Comparison of ENCODE assay signal across 19 cellular contexts in genomic region chr6:78639505-78640110, GRCh38.
DNase-seq lines count a peak whose midpoint lies in the region; ATAC-seq, FAIRE-seq and TF ChIP-seq lines count a peak whose summit lies in the region.
"Had no signal": no experiment of that assay in that cellular context is flagged by ENCODE, and none has a peak within 500 bp of the region (broad histone marks: within the 10 kb centered on the region; RNA-seq: fewer than 3 reads in every experiment).

No MANE protein-coding gene starts in this region.

- no peaks in the 10 kb centered on the region for H3K36me3 ChIP-seq in PC-3 (ENCODE audit: low read depth, low read length)
- no peaks in the 10 kb centered on the region for H3K36me3 ChIP-seq in hepatocyte (replicated peaks; ENCODE audit: insufficient read depth, low read depth)
- H3K36me3 ChIP-seq in pancreas, result no peaks in the 10 kb centered on the region
- H3K36me3 ChIP-seq: BLaER1 had no signal

- BruUV-seq in PC-3 (replicated peaks; lab: Mats Ljungman, UMichigan), result no TSS peak

- no peaks in the 10 kb centered on the region for H3K27me3 Mint-ChIP-seq in activated T-helper 1 cell treated with anti-CD3 and anti-CD28 coated beads, Interleukin-12 subunit alpha, Interleukin-12 subunit beta, Interleukin-2, Interleukin-4 antibody, amounts not matched to agents 30 ng/mL and 10 ng/mL and 1 ng/mL, durations not matched to agents 14 hours and 24 hours and 36 hours (ENCODE audit: insufficient read depth)
- H3K27me3 Mint-ChIP-seq: CD8-positive, alpha-beta memory T cell; IgD-negative memory B cell had no signal

- H3K4me1 Mint-ChIP-seq in activated T-helper 1 cell treated with anti-CD3 and anti-CD28 coated beads, Interleukin-12 subunit alpha, Interleukin-12 subunit beta, Interleukin-2, Interleukin-4 antibody, amounts not matched to agents 30 ng/mL and 10 ng/mL and 1 ng/mL, durations not matched to agents 14 hours and 24 hours and 36 hours (ENCODE audit: low read depth), result no peaks in the 10 kb centered on the region
- H3K4me1 Mint-ChIP-seq: CD8-positive, alpha-beta memory T cell; H9; IgD-negative memory B cell had no signal

- intact Hi-C loops in PC-3 (cut with micrococcal nuclease) (no loop called here), pancreas (cut with DNase I) (no loop called here)
- intact Hi-C loops in activated T-helper 1 cell treated with anti-CD3 and anti-CD28 coated beads, Interleukin-12 subunit alpha, Interleukin-12 subunit beta, Interleukin-2, Interleukin-4 antibody, amounts not matched to agents 30 ng/mL and 10 ng/mL and 1 ng/mL, durations not matched to agents 14 hours and 24 hours and 36 hours (cut with micrococcal nuclease), result no loop called here

- H3K9me3 ChIP-seq in PC-3 (ENCODE audit: low read length) (no peaks in the 10 kb centered on the region), hepatocyte (ENCODE audit: low read depth) (no peaks in the 10 kb centered on the region), pancreas (no peaks in the 10 kb centered on the region)
- H3K9me3 ChIP-seq: BLaER1, Caco-2 had no signal

- no peak for DNase-seq in PC-3
- DNase-seq in hepatocyte (ENCODE audit: low spot score), result no peak
- no peak for DNase-seq in pancreas
- DNase-seq in NCI-H748 (lab: John Stamatoyannopoulos, UW; ENCODE audit: unreplicated experiment), result no peak
- no peak for DNase-seq in activated T-helper 1 cell treated with anti-CD3 and anti-CD28 coated beads, Interleukin-12 subunit alpha, Interleukin-12 subunit beta, Interleukin-2, Interleukin-4 antibody, amounts not matched to agents 30 ng/mL and 10 ng/mL and 1 ng/mL, durations not matched to agents 14 hours and 24 hours and 36 hours (ENCODE audit: low spot score)
- DNase-seq: 8988T; AML-193; Caco-2; CD8-positive, alpha-beta memory T cell; DMS53; GOT3; H9 had no signal

- H3K36me3 Mint-ChIP-seq in activated T-helper 1 cell treated with anti-CD3 and anti-CD28 coated beads, Interleukin-12 subunit alpha, Interleukin-12 subunit beta, Interleukin-2, Interleukin-4 antibody, amounts not matched to agents 30 ng/mL and 10 ng/mL and 1 ng/mL, durations not matched to agents 14 hours and 24 hours and 36 hours (ENCODE audit: low read depth), result no peaks in the 10 kb centered on the region
- H3K36me3 Mint-ChIP-seq: CD8-positive, alpha-beta memory T cell; IgD-negative memory B cell had no signal

- no peaks in the 10 kb centered on the region for H3K4me1 ChIP-seq in PC-3 (ENCODE audit: insufficient read depth, low read length)
- H3K4me1 ChIP-seq in hepatocyte (ENCODE audit: insufficient read depth), result peaks cover 3% of the 10 kb centered on the region
- H3K4me1 ChIP-seq in pancreas, result no peaks in the 10 kb centered on the region
- H3K4me1 ChIP-seq: BLaER1, Caco-2 had no signal

- H3K27ac Mint-ChIP-seq in activated T-helper 1 cell treated with anti-CD3 and anti-CD28 coated beads, Interleukin-12 subunit alpha, Interleukin-12 subunit beta, Interleukin-2, Interleukin-4 antibody, amounts not matched to agents 30 ng/mL and 10 ng/mL and 1 ng/mL, durations not matched to agents 14 hours and 24 hours and 36 hours, result no peak overlapping the region
- H3K27ac Mint-ChIP-seq: CD8-positive, alpha-beta memory T cell; H9; IgD-negative memory B cell had no signal

- H3K9me3 Mint-ChIP-seq in activated T-helper 1 cell treated with anti-CD3 and anti-CD28 coated beads, Interleukin-12 subunit alpha, Interleukin-12 subunit beta, Interleukin-2, Interleukin-4 antibody, amounts not matched to agents 30 ng/mL and 10 ng/mL and 1 ng/mL, durations not matched to agents 14 hours and 24 hours and 36 hours, result peaks cover 9% of the 10 kb centered on the region

- FAIRE-seq in pancreas (lab: Jason Lieb, UNC), result peak; percentile 49
- FAIRE-seq: GM12878, GM18507 had no signal

- no peaks in the 10 kb centered on the region for H3K9me2 ChIP-seq in PC-3 (replicated peaks; ENCODE audit: low read length)
- no peaks in the 10 kb centered on the region for H3K9me2 ChIP-seq in hepatocyte (replicated peaks; ENCODE audit: insufficient read depth)

- no peak overlapping the region for H3K4me3 Mint-ChIP-seq in activated T-helper 1 cell treated with anti-CD3 and anti-CD28 coated beads, Interleukin-12 subunit alpha, Interleukin-12 subunit beta, Interleukin-2, Interleukin-4 antibody, amounts not matched to agents 30 ng/mL and 10 ng/mL and 1 ng/mL, durations not matched to agents 14 hours and 24 hours and 36 hours
- H3K4me3 Mint-ChIP-seq: CD8-positive, alpha-beta memory T cell; H9; IgD-negative memory B cell had no signal

- ATAC-seq in PC-3, result peak; percentile 48
- ATAC-seq in pancreas, result no peak
- ATAC-seq in HG03039 (IDR thresholded peaks at IDR 0.05; ENCODE audit: unreplicated experiment), result no peak
- ATAC-seq in GM21717 (IDR thresholded peaks at IDR 0.05; ENCODE audit: unreplicated experiment), result no peak
- ATAC-seq: GM12878 had no signal

- H3K9ac ChIP-seq in PC-3 (ENCODE audit: low read length), result no peak overlapping the region
- H3K9ac ChIP-seq: BLaER1 had no signal

- H3F3A ChIP-seq in PC-3 (ENCODE audit: low read length, unreplicated experiment), result no peaks in the 10 kb centered on the region

- H3K27ac ChIP-seq in 22Rv1, result peak overlapping the region; percentile 79
- no peak overlapping the region for H3K27ac ChIP-seq in PC-3 (ENCODE audit: low read length)
- no peak overlapping the region for H3K27ac ChIP-seq in hepatocyte
- H3K27ac ChIP-seq in pancreas, result no peak overlapping the region
- H3K27ac ChIP-seq: BLaER1 had no signal

- H2AFZ ChIP-seq in PC-3 (ENCODE audit: low read length) (no peak overlapping the region), hepatocyte (no peak overlapping the region)

- no peak for TF ChIP-seq CTCF in 22Rv1 (IDR thresholded peaks at IDR 0.05)
- no peak for TF ChIP-seq CTCF in PC-3 (conservative IDR thresholded peaks at IDR 0.05; ENCODE audit: low read depth, low read length)
- TF ChIP-seq CTCF in hepatocyte (IDR thresholded peaks at IDR 0.05; ENCODE audit: poor library complexity), result no peak
- no peak for TF ChIP-seq CTCF in pancreas (IDR thresholded peaks at IDR 0.05)

- H3K27me3 ChIP-seq in PC-3 (ENCODE audit: low read length), result no peaks in the 10 kb centered on the region
- H3K27me3 ChIP-seq in hepatocyte, result no peaks in the 10 kb centered on the region
- H3K27me3 ChIP-seq in pancreas, result no peaks in the 10 kb centered on the region
- H3K27me3 ChIP-seq: BLaER1 had no signal

- H4K20me1 ChIP-seq in PC-3 (ENCODE audit: low read length) (no peaks in the 10 kb centered on the region), hepatocyte (ENCODE audit: insufficient read depth, poor library complexity, severe bottlenecking) (no peaks in the 10 kb centered on the region)
- H4K20me1 ChIP-seq: BLaER1 had no signal

- POLR2A ChIA-PET in PC-3 (lab: Charles Lee; ENCODE audit: unreplicated experiment), result no interaction called here

- WGBS in hepatocyte (ENCODE audit: low lambda C conversion rate, missing lambda C conversion rate), result 61% methylated on average over 4 of the region's 4 CpGs
- 68 to 72% methylated on average over 4 of the region's 4 CpGs for WGBS in pancreas, 2 donors

- no peak overlapping the region for H3K4me3 ChIP-seq in PC-3 (ENCODE audit: low read length)
- no peak overlapping the region for H3K4me3 ChIP-seq in hepatocyte
- H3K4me3 ChIP-seq in pancreas, result no peak overlapping the region
- H3K4me3 ChIP-seq: BLaER1, GM12878 had no signal

- H3K4me2 ChIP-seq in PC-3 (ENCODE audit: low read length) (no peak overlapping the region), hepatocyte (peak overlapping the region; percentile 6)
- H3K4me2 ChIP-seq: BLaER1 had no signal

- CTCF ChIA-PET in PC-3 (lab: Charles Lee), result no interaction called here

- no peaks in the 10 kb centered on the region for H3K79me2 ChIP-seq in PC-3 (ENCODE audit: low read length)
- no peaks in the 10 kb centered on the region for H3K79me2 ChIP-seq in hepatocyte
